11 cellular contexts compared by ENCODE assay signal in the genomic region with DNA sequence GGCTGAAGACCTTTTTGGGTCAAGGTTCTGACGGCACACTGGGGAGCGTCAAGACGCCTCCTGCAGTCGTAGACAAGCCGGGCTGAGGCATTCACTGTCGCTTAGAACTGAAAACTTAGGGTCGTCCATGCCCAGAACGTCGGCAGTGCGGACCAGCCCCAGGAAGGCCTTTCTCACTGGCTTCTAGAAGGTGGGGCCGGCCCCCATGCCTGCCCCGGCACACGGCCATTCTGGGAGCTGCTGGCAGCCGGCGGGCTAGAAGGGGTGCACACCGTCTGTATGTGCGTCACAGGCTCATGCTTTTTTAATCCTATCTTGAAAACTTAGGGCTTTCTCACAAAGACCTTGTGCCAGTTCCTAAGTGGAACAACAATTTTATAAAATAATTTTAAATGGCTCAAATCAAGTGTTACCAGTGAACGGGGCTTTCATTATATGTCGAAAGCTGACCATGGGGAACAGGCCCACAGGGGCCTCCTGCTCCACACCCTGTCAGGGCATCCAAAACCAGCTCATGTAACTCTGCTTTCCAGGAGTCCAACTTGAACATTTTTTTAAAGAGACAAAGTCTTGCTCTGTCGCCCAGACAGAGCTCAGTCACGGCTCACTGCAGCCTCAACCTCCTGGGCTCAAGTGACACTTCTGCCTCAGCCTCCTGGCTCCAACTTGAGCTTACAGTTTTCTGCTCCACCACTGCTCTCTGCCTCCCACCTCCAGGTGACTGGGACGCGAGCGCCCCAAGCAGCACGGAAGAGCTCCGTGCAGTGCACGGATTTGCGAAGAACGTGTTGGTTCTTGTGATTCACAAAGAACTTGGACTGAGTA.
DNase-seq lines count a peak whose midpoint lies in the region; TF ChIP-seq lines count a peak whose summit lies in the region.
"Had no signal": no experiment of that assay in that cellular context is flagged by ENCODE, and none has a peak within 500 bp of the region (broad histone marks: within the 10 kb centered on the region; RNA-seq: fewer than 3 reads in every experiment).

No MANE protein-coding gene starts in this region.

- DNase-seq in H7 (peak; percentile 59), head of caudate nucleus (peak in 31 of 42 donors; percentile 33 to 83 (median 62)), sigmoid colon (peak; percentile 55), hippocampal formation (lab: John Stamatoyannopoulos, UW) (no peak), posterior vena cava (ENCODE audit: low spot score) (no peak), A673 (ENCODE audit: low spot score) (no peak)
- DNase-seq in activated T-helper 2 cell treated with anti-CD3 and anti-CD28 coated beads, Interferon-gamma antibody, Interleukin-2, Interleukin-4, amounts not matched to agents 10 μg/mL and 5 μg/mL and 100 μg/mL, durations not matched to agents 14 hours and 24 hours and 36 hours (ENCODE audit: low spot score) = no peak
- no peak for DNase-seq in stimulated activated CD4-positive, alpha-beta T cell treated with anti-CD3 and anti-CD28 coated beads, Interleukin-2, amount 100 ng/mL, for 48 hours
- DNase-seq: activated gamma-delta T cell treated with Interleukin-2 at 50 U/mL for 16 hours, NCI-H446 treated with DMSO at 0.1 percent for 48 hours had no signal

- H3K36me3 ChIP-seq in H7 (replicated peaks; ENCODE audit: control insufficient read depth, insufficient read depth, low read length) (no peaks in the 10 kb centered on the region), sigmoid colon (no peaks in the 10 kb centered on the region), A673 (ENCODE audit: insufficient read depth, low read length, poor library complexity, severe bottlenecking) (no peaks in the 10 kb centered on the region)

- 86 to 94% methylated on average over 29 of the region's 29 CpGs for WGBS in sigmoid colon, 2 donors

- H3K9me3 Mint-ChIP-seq in activated T-helper 2 cell treated with anti-CD3 and anti-CD28 coated beads, Interferon-gamma antibody, Interleukin-2, Interleukin-4, amounts not matched to agents 10 μg/mL and 5 μg/mL and 100 μg/mL, durations not matched to agents 14 hours and 24 hours and 36 hours = peaks cover 4% of the 10 kb centered on the region

- H3K27me3 Mint-ChIP-seq in activated T-helper 2 cell treated with anti-CD3 and anti-CD28 coated beads, Interferon-gamma antibody, Interleukin-2, Interleukin-4, amounts not matched to agents 10 μg/mL and 5 μg/mL and 100 μg/mL, durations not matched to agents 14 hours and 24 hours and 36 hours (ENCODE audit: low read depth) = no peaks in the 10 kb centered on the region
- H3K27me3 Mint-ChIP-seq: memory B cell had no signal

- BruUV-seq in A673 (replicated peaks; lab: Mats Ljungman, UMichigan) = no TSS peak

- peaks cover 0 to 63% (median 49%) of the 10 kb centered on the region in 4 donors for H3K4me1 ChIP-seq in sigmoid colon
- H3K4me1 ChIP-seq in A673 (ENCODE audit: insufficient read depth, low read length, poor library complexity, severe bottlenecking) = no peaks in the 10 kb centered on the region

- H3K27ac ChIP-seq in sigmoid colon = peak overlapping the region in 1 of 4 donors; percentile 47
- no peak overlapping the region for H3K27ac ChIP-seq in A673 (ENCODE audit: low read depth, low read length, poor library complexity, severe bottlenecking)

- H3K27me3 ChIP-seq in H7 (ENCODE audit: control insufficient read depth, insufficient read depth, low read length) = no peaks in the 10 kb centered on the region
- no peaks in the 10 kb centered on the region for H3K27me3 ChIP-seq in sigmoid colon
- H3K27me3 ChIP-seq in A673 (replicated peaks; ENCODE audit: insufficient read depth, low read depth, low read length, poor library complexity) = no peaks in the 10 kb centered on the region

- H3K4me3 ChIP-seq in H7 (ENCODE audit: insufficient read depth, low read depth, low read length) = no peak overlapping the region
- H3K4me3 ChIP-seq in sigmoid colon = no peak overlapping the region
- H3K4me3 ChIP-seq in A673 (ENCODE audit: low read depth, low read length, poor library complexity, severe bottlenecking) = no peak overlapping the region

- H3K4me1 Mint-ChIP-seq in activated T-helper 2 cell treated with anti-CD3 and anti-CD28 coated beads, Interferon-gamma antibody, Interleukin-2, Interleukin-4, amounts not matched to agents 10 μg/mL and 5 μg/mL and 100 μg/mL, durations not matched to agents 14 hours and 24 hours and 36 hours (ENCODE audit: low read depth) = peaks cover 44% of the 10 kb centered on the region

- H3K4me3 Mint-ChIP-seq in activated T-helper 2 cell treated with anti-CD3 and anti-CD28 coated beads, Interferon-gamma antibody, Interleukin-2, Interleukin-4, amounts not matched to agents 10 μg/mL and 5 μg/mL and 100 μg/mL, durations not matched to agents 14 hours and 24 hours and 36 hours (ENCODE audit: low read depth) = no peak overlapping the region
- H3K4me3 Mint-ChIP-seq: memory B cell had no signal

- peaks cover 16% of the 10 kb centered on the region for H3K36me3 Mint-ChIP-seq in activated T-helper 2 cell treated with anti-CD3 and anti-CD28 coated beads, Interferon-gamma antibody, Interleukin-2, Interleukin-4, amounts not matched to agents 10 μg/mL and 5 μg/mL and 100 μg/mL, durations not matched to agents 14 hours and 24 hours and 36 hours (ENCODE audit: low read depth)

- POLR2A ChIA-PET in A673 (lab: Charles Lee; ENCODE audit: low non-redundant PET) = no interaction called here

- TF ChIP-seq CTCF in sigmoid colon (IDR thresholded peaks at IDR 0.05) = no peak
- TF ChIP-seq CTCF in A673 (conservative IDR thresholded peaks at IDR 0.05; ENCODE audit: low read depth, low read length) = no peak

- no peak for TF ChIP-seq POLR2A in sigmoid colon (IDR thresholded peaks at IDR 0.05)

- no peak for TF ChIP-seq EP300 in sigmoid colon (IDR thresholded peaks at IDR 0.05)

- peak overlapping the region; percentile 59 for H3K27ac Mint-ChIP-seq in activated T-helper 2 cell treated with anti-CD3 and anti-CD28 coated beads, Interferon-gamma antibody, Interleukin-2, Interleukin-4, amounts not matched to agents 10 μg/mL and 5 μg/mL and 100 μg/mL, durations not matched to agents 14 hours and 24 hours and 36 hours

- CTCF ChIA-PET in A673 (lab: Charles Lee) = no interaction called here

- intact Hi-C loops in activated T-helper 2 cell treated with anti-CD3 and anti-CD28 coated beads, Interferon-gamma antibody, Interleukin-2, Interleukin-4, amounts not matched to agents 10 μg/mL and 5 μg/mL and 100 μg/mL, durations not matched to agents 14 hours and 24 hours and 36 hours (cut with micrococcal nuclease) = no loop called here
- intact Hi-C loops in head of caudate nucleus (cut with DNase I) (no loop called here), sigmoid colon (cut with DNase I) (no loop called here), posterior vena cava (cut with DNase I) (no loop called here), A673 (cut with micrococcal nuclease; ENCODE audit: unreplicated experiment) (no loop called here)

- H3K9me3 ChIP-seq in sigmoid colon (no peaks in the 10 kb centered on the region), A673 (ENCODE audit: low read depth, low read length, poor library complexity, severe bottlenecking) (no peaks in the 10 kb centered on the region)

Comparison
In these comparisons a context has a peak if more than half of its experiments do, and no peak if none do; other contexts are left out.
1. DNase-seq: peak in H7 (single experiment), head of caudate nucleus (31 of 42) and sigmoid colon (single experiment); none in activated T-helper 2 cell treated with anti-CD3 and anti-CD28 coated beads, Interferon-gamma antibody, Interleukin-2, Interleukin-4, amounts not matched to agents 10 μg/mL and 5 μg/mL and 100 μg/mL, durations not matched to agents 14 hours and 24 hours and 36 hours (single experiment), hippocampal formation (0 of 2), posterior vena cava (single experiment), stimulated activated CD4-positive, alpha-beta T cell treated with anti-CD3 and anti-CD28 coated beads, Interleukin-2, amount 100 ng/mL, for 48 hours (0 of 2) and A673 (single experiment).